In the genomic region with DNA sequence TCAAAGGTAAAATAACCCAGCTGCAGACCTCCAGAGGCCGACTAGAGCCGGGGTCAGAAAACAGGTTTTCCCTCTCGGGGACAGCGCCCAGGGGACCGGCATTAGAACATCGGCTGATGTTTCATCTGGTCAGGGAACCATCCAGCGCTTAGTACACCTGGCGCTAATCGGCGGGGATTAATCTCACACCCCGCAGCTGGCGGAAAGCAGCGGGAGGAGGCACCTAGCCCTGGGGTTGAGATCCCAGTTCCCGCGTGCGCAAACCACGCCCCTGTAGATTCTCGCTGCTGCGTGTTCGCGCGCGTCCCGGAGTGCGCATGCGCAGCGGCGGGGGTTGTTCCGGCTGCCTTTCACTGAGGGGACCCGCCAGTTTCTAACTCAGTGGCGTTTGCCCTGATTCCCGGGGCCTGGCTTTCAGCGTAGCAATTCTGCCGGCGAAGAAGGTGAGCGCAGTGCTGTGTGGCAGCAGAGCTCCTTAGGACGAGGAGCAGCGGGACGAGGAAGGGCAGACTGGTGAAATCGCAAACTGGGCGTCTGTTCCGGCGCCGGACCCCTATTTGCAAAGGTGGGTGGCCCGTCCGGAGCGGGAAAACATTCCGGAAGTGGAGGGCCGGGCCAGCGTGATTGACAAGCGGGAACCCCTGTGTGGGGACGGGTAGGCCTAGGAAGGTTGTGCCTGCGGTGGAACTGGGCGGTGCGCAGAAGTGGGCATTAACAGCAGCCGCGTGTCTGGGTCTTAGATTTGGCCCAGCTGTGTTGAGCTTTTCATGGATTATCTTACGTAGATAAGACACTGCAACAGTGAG, we compare ENCODE assay signal across 8 cellular contexts. TPM values are rescaled to one million over a fixed set of nuclear protein-coding genes. Genes with fewer than 3 reads are reported as not detected.
DNase-seq lines count a peak whose midpoint lies in the region; TF ChIP-seq lines count a peak whose summit lies in the region.
"Not testable (repeated sequence)": the region's sequence is repeated elsewhere in the genome, so short reads cannot be mapped to it uniquely, and the experiment has no call there.

A gene (plus strand): TSS at position 334 of the 806 bp plus-strand sequence. CDS start 4,534 bp downstream, outside the sequence.

- DNase-seq in GM04503 (ENCODE audit: low read depth), result peak; percentile 42
- not testable (repeated sequence) for DNase-seq in HFF-Myc (ENCODE audit: extremely low read depth, low read depth)
- DNase-seq in NAMALWA (ENCODE audit: low spot score), result peak; percentile 97
- peak; percentile 93 for DNase-seq in SK-MEL-5 (ENCODE audit: low read depth, low spot score)
- peak; percentile 95 for DNase-seq in activated naive CD4-positive, alpha-beta T cell treated with Interleukin-2 at 50 U/mL for 16 hours
- DNase-seq in germinal center (ENCODE audit: low spot score), result peak; percentile 93
- DNase-seq in occipital lobe (lab: John Stamatoyannopoulos, UW), result peak; percentile 86
- DNase-seq in suprapubic skin (ENCODE audit: low spot score in 2 of 2), result peak; percentile 93 to 95

- H3K36me3 ChIP-seq in suprapubic skin, result not testable (repeated sequence)

- H3K4me3 ChIP-seq in HFF-Myc (replicated peaks; ENCODE audit: low read depth, low read length) (peak within 1 kb of the TSS; percentile 73), suprapubic skin (peak within 1 kb of the TSS; percentile 59)

- peak within 1 kb of the TSS; percentile 89 for H3K27ac ChIP-seq in suprapubic skin

- peaks cover 11% of the 10 kb centered on the region for H3K4me1 ChIP-seq in suprapubic skin

- TF ChIP-seq EP300 in suprapubic skin (IDR thresholded peaks at IDR 0.05), result not testable (repeated sequence)

- H3K27me3 ChIP-seq in suprapubic skin, result not testable (repeated sequence)

- TF ChIP-seq CTCF in HFF-Myc (IDR thresholded peaks at IDR 0.05; ENCODE audit: low read depth, low read length, missing control alignments); suprapubic skin (IDR thresholded peaks at IDR 0.05): not testable (repeated sequence)

- H3K9me3 ChIP-seq in suprapubic skin, result not testable (repeated sequence)

- WGBS in suprapubic skin, result 0% methylated on average over 16 of the region's 58 CpGs

- not testable (repeated sequence) for TF ChIP-seq POLR2A in suprapubic skin (IDR thresholded peaks at IDR 0.05)

- in situ Hi-C loops in SK-MEL-5 (cut with HindIII; ENCODE audit: low pct_unique_long_range_greater_than_20kb, low sequenced_read_pairs), result not testable (repeated sequence)

RNA-seq across cellular contexts. Expression of the gene that starts here (rescaled TPM):
- 17.4 and 24.1 TPM in 2 replicates for total RNA-seq in SK-MEL-5 (2014; rRNA removed; shearing (Covaris generic))
- 33.1 and 39.5 TPM in 2 replicates for polyA plus RNA-seq in SK-MEL-5 (2015; cell fraction: cytosol; rRNA removed)
- polyA plus RNA-seq in SK-MEL-5 (2015; cell fraction: nucleus; rRNA removed), result 651 and 662 TPM in 2 replicates
- 8.4 TPM for total RNA-seq in occipital lobe
- total RNA-seq in suprapubic skin, result 10 to 100 TPM; 13.0 to 81.6 (median 46.0) TPM
